In genomic region chr12:113805673-113806072, GRCh38 we compare ENCODE assay signal across 36 cellular contexts.
"Had no signal": no experiment of that assay in that cellular context is flagged by ENCODE, and none has a peak within 500 bp of the region (broad histone marks: within the 10 kb centered on the region; RNA-seq: fewer than 3 reads in every experiment).

No MANE protein-coding gene starts in this region.

- H3K27me3 Mint-ChIP-seq: activated B cell treated with CpG ODN at 0.5 μM for 24 hours; activated CD4-positive, alpha-beta memory T cell treated with anti-CD3 and anti-CD28 coated beads for 36 hours; activated CD4-positive, alpha-beta T cell treated with anti-CD3 and anti-CD28 coated beads, Interleukin-2, amount 10 ng/mL, durations not matched to agents 24 days and 14 days; activated CD8-positive, alpha-beta T cell treated with anti-CD3 and anti-CD28 coated beads for 36 hours; activated naive CD4-positive, alpha-beta T cell treated with anti-CD3 and anti-CD28 coated beads, Interleukin-2, amount 10 ng/mL, durations not matched to agents 7 days and 5 days; activated naive CD4-positive, alpha-beta T cell treated with anti-CD3 and anti-CD28 coated beads, Interleukin-2, amount 50 U/mL, for 24 hours; activated naive CD8-positive, alpha-beta T cell; activated naive CD8-positive, alpha-beta T cell treated with anti-CD3 and anti-CD28 coated beads, Interleukin-2, amount 10 ng/mL, durations not matched to agents 7 days and 5 days; activated naive CD8-positive, alpha-beta T cell treated with anti-CD3 and anti-CD28 coated beads, Interleukin-2, amount 50 U/mL, for 24 hours; activated T-helper 17 cell treated with anti-CD3 and anti-CD28 coated beads, Interleukin-2, amount 50 U/mL, for 72 hours; central memory CD8-positive, alpha-beta T cell had no signal

- DNase-seq: activated B cell treated with CpG ODN at 0.5 μM for 24 hours; activated CD4-positive, alpha-beta memory T cell treated with anti-CD3 and anti-CD28 coated beads for 36 hours; activated CD4-positive, alpha-beta T cell treated with anti-CD3 and anti-CD28 coated beads for 4 hours; activated CD4-positive, alpha-beta T cell treated with anti-CD3 and anti-CD28 coated beads, Interleukin-2, amount 10 ng/mL, durations not matched to agents 24 days and 14 days; activated CD4-positive, alpha-beta T cell treated with anti-CD3 and anti-CD28 coated beads, Interleukin-2, amount 50 U/mL, for 1 hour; activated CD4-positive, alpha-beta T cell treated with anti-CD3 and anti-CD28 coated beads, Interleukin-2, amount 50 U/mL, for 4 hours; activated CD4-positive, CD25-positive, alpha-beta regulatory T cell treated with anti-CD3 and anti-CD28 coated beads, Interleukin-2, amount 50 U/mL, for 72 hours; activated CD8-positive, alpha-beta memory T cell treated with anti-CD3 and anti-CD28 coated beads, Interleukin-2, amount 50 U/mL, for 4 hours; activated CD8-positive, alpha-beta T cell treated with anti-CD3 and anti-CD28 coated beads for 36 hours; activated gamma-delta T cell; activated naive CD4-positive, alpha-beta T cell treated with anti-CD3 and anti-CD28 coated beads, Interleukin-2, amount 10 ng/mL, durations not matched to agents 7 days and 5 days; activated naive CD4-positive, alpha-beta T cell treated with Interleukin-2 at 50 U/mL for 16 hours; activated naive CD8-positive, alpha-beta T cell treated with anti-CD3 and anti-CD28 coated beads, Interleukin-2, amount 10 ng/mL, durations not matched to agents 7 days and 5 days; activated naive CD8-positive, alpha-beta T cell treated with anti-CD3 and anti-CD28 coated beads, Interleukin-2, amount 50 U/mL, for 24 hours; activated T-cell treated with anti-CD3 and anti-CD28 coated beads for 4 hours; activated T-cell treated with anti-CD3 and anti-CD28 coated beads, Interleukin-2, amount 50 U/mL, for 1 hour; activated T-cell treated with anti-CD3 and anti-CD28 coated beads, Interleukin-2, amount 50 U/mL, for 72 hours; amygdala; anterior cingulate cortex; cerebellar nuclear complex; SW 1271; T-helper 1 cell; T-helper 2 cell; T-helper 9 cell had no signal

- FAIRE-seq: TTC549 had no signal

- H3K4me3 ChIP-seq: ascending aorta, cardiac muscle cell had no signal

- H3K27ac ChIP-seq: ascending aorta, cardiac muscle cell, VCaP had no signal

- H3K36me3 ChIP-seq: ascending aorta, cardiac muscle cell had no signal

- ATAC-seq: activated CD8-positive, alpha-beta T cell treated with anti-CD3 and anti-CD28 coated beads for 36 hours; activated naive CD8-positive, alpha-beta T cell treated with anti-CD3 and anti-CD28 coated beads, Interleukin-2, amount 50 U/mL, for 24 hours; activated T-cell treated with anti-CD3 and anti-CD28 coated beads, Interleukin-2, amount 50 U/mL, for 72 hours; activated T-helper 17 cell treated with anti-CD3 and anti-CD28 coated beads, Interleukin-2, amount 50 U/mL, for 72 hours had no signal

- H3K4me3 Mint-ChIP-seq: activated B cell treated with CpG ODN at 0.5 μM for 24 hours; activated CD4-positive, alpha-beta memory T cell treated with anti-CD3 and anti-CD28 coated beads for 36 hours; activated CD4-positive, alpha-beta T cell treated with anti-CD3 and anti-CD28 coated beads, Interleukin-2, amount 10 ng/mL, durations not matched to agents 24 days and 14 days; activated CD8-positive, alpha-beta T cell treated with anti-CD3 and anti-CD28 coated beads for 36 hours; activated naive CD4-positive, alpha-beta T cell treated with anti-CD3 and anti-CD28 coated beads, Interleukin-2, amount 10 ng/mL, durations not matched to agents 7 days and 5 days; activated naive CD4-positive, alpha-beta T cell treated with anti-CD3 and anti-CD28 coated beads, Interleukin-2, amount 50 U/mL, for 24 hours; activated naive CD8-positive, alpha-beta T cell; activated naive CD8-positive, alpha-beta T cell treated with anti-CD3 and anti-CD28 coated beads, Interleukin-2, amount 10 ng/mL, durations not matched to agents 7 days and 5 days; activated naive CD8-positive, alpha-beta T cell treated with anti-CD3 and anti-CD28 coated beads, Interleukin-2, amount 50 U/mL, for 24 hours; activated T-cell treated with anti-CD3 and anti-CD28 coated beads, Interleukin-2, amount 50 U/mL, for 72 hours; activated T-helper 1 cell treated with anti-CD3 and anti-CD28 coated beads, Interleukin-12 subunit alpha, Interleukin-12 subunit beta, Interleukin-2, Interleukin-4 antibody, amounts not matched to agents 30 ng/mL and 10 ng/mL and 1 ng/mL, durations not matched to agents 14 hours and 24 hours and 36 hours; activated T-helper 17 cell treated with anti-CD3 and anti-CD28 coated beads, Interleukin-2, amount 50 U/mL, for 72 hours; brain; central memory CD8-positive, alpha-beta T cell; T-helper 1 cell treated with Interleukin-12 subunit alpha and Interleukin-12 subunit beta and Interleukin-4 antibody, amounts not matched to agents 30 μg/mL and 1 μg/mL, for 36 hours; T-helper 2 cell treated with Interferon-gamma antibody and Interleukin-4, amounts not matched to agents 5 μg/mL and 100 μg/mL, for 36 hours had no signal

- H3K36me3 Mint-ChIP-seq: activated naive CD4-positive, alpha-beta T cell treated with anti-CD3 and anti-CD28 coated beads, Interleukin-2, amount 10 ng/mL, durations not matched to agents 7 days and 5 days had no signal

- H3K27ac Mint-ChIP-seq: activated B cell treated with CpG ODN at 0.5 μM for 24 hours; activated CD4-positive, alpha-beta memory T cell treated with anti-CD3 and anti-CD28 coated beads for 36 hours; activated CD4-positive, alpha-beta T cell treated with anti-CD3 and anti-CD28 coated beads, Interleukin-2, amount 10 ng/mL, durations not matched to agents 24 days and 14 days; activated CD8-positive, alpha-beta T cell treated with anti-CD3 and anti-CD28 coated beads for 36 hours; activated naive CD4-positive, alpha-beta T cell treated with anti-CD3 and anti-CD28 coated beads, Interleukin-2, amount 10 ng/mL, durations not matched to agents 7 days and 5 days; activated naive CD8-positive, alpha-beta T cell; activated naive CD8-positive, alpha-beta T cell treated with anti-CD3 and anti-CD28 coated beads, Interleukin-2, amount 10 ng/mL, durations not matched to agents 7 days and 5 days; activated naive CD8-positive, alpha-beta T cell treated with anti-CD3 and anti-CD28 coated beads, Interleukin-2, amount 50 U/mL, for 24 hours; activated T-cell treated with anti-CD3 and anti-CD28 coated beads, Interleukin-2, amount 50 U/mL, for 72 hours; activated T-helper 1 cell treated with anti-CD3 and anti-CD28 coated beads, Interleukin-12 subunit alpha, Interleukin-12 subunit beta, Interleukin-2, Interleukin-4 antibody, amounts not matched to agents 30 ng/mL and 10 ng/mL and 1 ng/mL, durations not matched to agents 14 hours and 24 hours and 36 hours; activated T-helper 17 cell treated with anti-CD3 and anti-CD28 coated beads, Interleukin-2, amount 50 U/mL, for 72 hours; T-helper 1 cell treated with Interleukin-12 subunit alpha and Interleukin-12 subunit beta and Interleukin-4 antibody, amounts not matched to agents 30 μg/mL and 1 μg/mL, for 36 hours; T-helper 2 cell treated with Interferon-gamma antibody and Interleukin-4, amounts not matched to agents 5 μg/mL and 100 μg/mL, for 36 hours had no signal

- H3K27me3 ChIP-seq: ascending aorta, cardiac muscle cell had no signal

- H3K4me1 Mint-ChIP-seq: activated B cell treated with CpG ODN at 0.5 μM for 24 hours; activated CD4-positive, alpha-beta T cell treated with anti-CD3 and anti-CD28 coated beads, Interleukin-2, amount 10 ng/mL, durations not matched to agents 24 days and 14 days; activated naive CD4-positive, alpha-beta T cell treated with anti-CD3 and anti-CD28 coated beads, Interleukin-2, amount 10 ng/mL, durations not matched to agents 7 days and 5 days; activated naive CD4-positive, alpha-beta T cell treated with anti-CD3 and anti-CD28 coated beads, Interleukin-2, amount 50 U/mL, for 24 hours; activated naive CD8-positive, alpha-beta T cell treated with anti-CD3 and anti-CD28 coated beads, Interleukin-2, amount 10 ng/mL, durations not matched to agents 7 days and 5 days; activated naive CD8-positive, alpha-beta T cell treated with anti-CD3 and anti-CD28 coated beads, Interleukin-2, amount 50 U/mL, for 24 hours; activated T-helper 17 cell treated with anti-CD3 and anti-CD28 coated beads, Interleukin-2, amount 50 U/mL, for 72 hours; central memory CD8-positive, alpha-beta T cell had no signal

- H3K4me1 ChIP-seq: ascending aorta had no signal
